ENCODE assay signal across 6 cellular contexts in the genomic region with DNA sequence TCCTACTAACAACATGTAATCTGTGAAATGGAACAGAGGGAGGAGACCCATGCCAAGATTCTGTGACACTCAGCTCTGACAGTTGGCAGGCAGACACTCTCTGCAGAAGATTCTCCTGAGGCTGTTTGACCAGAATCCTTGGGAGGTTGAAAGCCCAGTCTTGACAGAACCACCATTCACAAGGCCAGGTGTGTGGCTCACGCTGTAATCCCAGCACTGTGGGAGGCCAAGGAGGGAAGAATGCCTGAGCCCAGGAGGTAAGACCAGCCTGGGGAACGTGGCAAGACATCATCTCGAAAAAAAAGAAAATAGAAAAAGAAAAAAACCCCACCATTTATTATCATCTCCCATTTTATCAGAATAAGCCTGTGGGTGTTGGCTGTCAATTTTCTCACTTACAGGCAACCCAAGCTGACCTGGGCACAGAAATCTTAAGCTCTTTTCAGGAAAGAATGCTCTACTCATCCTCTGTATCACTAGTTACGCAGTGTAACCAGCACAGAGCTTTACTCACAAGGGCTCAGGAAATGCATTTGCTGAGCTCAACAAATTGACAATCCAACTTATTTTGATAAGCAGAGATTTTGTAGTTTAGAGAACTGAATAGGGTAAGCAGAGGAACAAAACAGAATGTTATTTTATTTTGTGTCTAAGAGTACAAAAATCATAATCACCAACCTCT. TPM values are rescaled to one million over a fixed set of nuclear protein-coding genes. Genes with fewer than 3 reads are reported as not detected.
"Had no signal": no experiment of that assay in that cellular context is flagged by ENCODE, and none has a peak within 500 bp of the region (broad histone marks: within the 10 kb centered on the region; RNA-seq: fewer than 3 reads in every experiment).

No MANE protein-coding gene starts in this region.

RNA-seq across cellular contexts. Expression of gene NBPF4, which starts 16.8 kb away (rescaled TPM):
- total RNA-seq: OCI-LY7, Right ventricle myocardium inferior, Right ventricle myocardium superior, SJSA1, SK-MEL-5 had no signal
- polyA plus RNA-seq: SK-N-SH had no signal
